In the genomic region with DNA sequence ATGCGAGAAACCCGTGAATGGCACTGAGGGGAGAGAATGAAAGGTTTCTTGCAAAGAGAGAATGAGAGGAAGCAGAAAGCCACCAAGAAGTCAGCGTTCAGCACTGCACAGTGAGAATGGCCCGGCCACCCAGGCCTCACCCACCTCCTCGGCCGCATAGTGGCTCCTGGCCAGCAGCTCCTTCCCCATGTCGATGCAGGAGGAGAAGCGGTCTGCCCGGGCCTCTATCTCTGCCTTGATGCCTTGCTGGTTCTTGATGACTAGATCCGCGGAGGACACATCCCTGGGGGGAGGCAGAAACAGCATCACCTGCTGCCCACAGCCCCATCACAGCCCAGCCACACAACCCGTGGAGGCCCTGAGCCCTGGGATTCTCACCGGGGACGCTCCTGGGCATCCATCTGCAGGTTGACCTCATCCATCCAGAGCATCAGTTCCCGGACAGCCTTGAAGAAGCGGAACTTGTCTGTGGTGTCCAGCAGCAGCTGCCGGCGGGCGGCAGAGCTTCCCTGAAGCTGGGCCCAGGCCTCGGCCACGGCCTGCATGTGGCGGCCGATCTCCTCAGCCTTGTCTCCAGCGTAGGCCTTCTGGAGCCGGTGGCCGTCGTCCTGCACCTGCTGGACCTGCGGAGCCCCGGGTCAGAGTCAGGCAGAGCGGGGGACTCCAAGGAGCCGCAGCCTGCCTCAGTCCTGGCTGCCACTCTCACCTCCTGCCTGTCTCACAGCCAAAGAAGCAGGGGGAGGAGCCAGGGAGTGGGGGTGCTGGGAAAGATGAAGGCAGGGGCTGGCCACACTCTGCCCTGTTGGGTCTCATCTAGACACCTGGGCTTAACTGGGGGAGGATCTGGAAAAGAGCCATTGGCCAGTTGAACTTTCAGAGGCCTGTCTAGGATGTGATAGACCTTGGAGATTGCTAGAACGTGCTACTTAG, we compare ENCODE assay signal across 20 cellular contexts.
"Had no signal": no experiment of that assay in that cellular context is flagged by ENCODE, and none has a peak within 500 bp of the region (broad histone marks: within the 10 kb centered on the region; RNA-seq: fewer than 3 reads in every experiment).

No MANE protein-coding gene starts in this region.

- H3K9me3 Mint-ChIP-seq: activated CD4-positive, alpha-beta T cell treated with anti-CD3 and anti-CD28 coated beads, Interleukin-2, amount 10 ng/mL, durations not matched to agents 24 days and 14 days; activated naive CD4-positive, alpha-beta T cell treated with anti-CD3 and anti-CD28 coated beads for 36 hours; activated T-cell treated with anti-CD3 and anti-CD28 coated beads, Interleukin-2, amount 50 U/mL, for 24 hours; central memory CD8-positive, alpha-beta T cell; naive B cell; neural crest cell had no signal

- H3K27ac ChIP-seq: brain microvascular endothelial cell, esophagus muscularis mucosa, gastroesophageal sphincter, heart right ventricle, parathyroid adenoma, tibial artery had no signal

- DNase-seq: activated CD4-positive, alpha-beta T cell treated with anti-CD3 and anti-CD28 coated beads, Interleukin-2, amount 10 ng/mL, durations not matched to agents 24 days and 14 days; activated CD8-positive, alpha-beta T cell treated with anti-CD3 and anti-CD28 coated beads, Interleukin-2, amount 10 ng/mL, durations not matched to agents 7 days and 5 days; activated naive CD4-positive, alpha-beta T cell treated with anti-CD3 and anti-CD28 coated beads for 36 hours; activated T-cell treated with anti-CD3 and anti-CD28 coated beads, Interleukin-2, amount 50 U/mL, for 24 hours; anterior cingulate cortex; brain microvascular endothelial cell; effector CD8-positive, alpha-beta T cell; heart right ventricle; mesenchymal stem cell; mucosa of descending colon; naive B cell; stimulated activated CD4-positive, alpha-beta T cell treated with anti-CD3 and anti-CD28 coated beads, Interleukin-12 subunit alpha, Interleukin-12 subunit beta, amount 100 ng/mL, for 4 hours; stimulated activated CD4-positive, alpha-beta T cell treated with anti-CD3 and anti-CD28 coated beads, Interleukin-1b, Interleukin-23, amount 100 ng/mL, for 48 hours; stimulated activated naive CD8-positive, alpha-beta T cell treated with anti-CD3 and anti-CD28 coated beads, Interleukin-15, Interleukin-2, amounts not matched to agents 100 U/mL and 50 U/mL, for 24 hours; tibial artery had no signal

- H3K36me3 Mint-ChIP-seq: naive B cell had no signal

- H3K4me3 ChIP-seq: esophagus muscularis mucosa, gastroesophageal sphincter, heart right ventricle, mucosa of descending colon, tibial artery had no signal

- H3K4me3 Mint-ChIP-seq: activated CD4-positive, alpha-beta T cell treated with anti-CD3 and anti-CD28 coated beads, Interleukin-2, amount 10 ng/mL, durations not matched to agents 24 days and 14 days; activated CD8-positive, alpha-beta T cell treated with anti-CD3 and anti-CD28 coated beads, Interleukin-2, amount 10 ng/mL, durations not matched to agents 7 days and 5 days; activated naive CD4-positive, alpha-beta T cell treated with anti-CD3 and anti-CD28 coated beads for 36 hours; activated T-cell treated with anti-CD3 and anti-CD28 coated beads, Interleukin-2, amount 50 U/mL, for 24 hours; central memory CD8-positive, alpha-beta T cell; neural crest cell had no signal

- H3K27me3 ChIP-seq: brain microvascular endothelial cell, esophagus muscularis mucosa, gastroesophageal sphincter, heart right ventricle had no signal

- H3K36me3 ChIP-seq: brain microvascular endothelial cell, esophagus muscularis mucosa, gastroesophageal sphincter, heart right ventricle had no signal

- H3K4me1 ChIP-seq: parathyroid adenoma, tibial artery had no signal

- H3K27me3 Mint-ChIP-seq: activated CD4-positive, alpha-beta T cell treated with anti-CD3 and anti-CD28 coated beads, Interleukin-2, amount 10 ng/mL, durations not matched to agents 24 days and 14 days; activated T-cell treated with anti-CD3 and anti-CD28 coated beads, Interleukin-2, amount 50 U/mL, for 24 hours had no signal

- H3K27ac Mint-ChIP-seq: activated CD4-positive, alpha-beta T cell treated with anti-CD3 and anti-CD28 coated beads, Interleukin-2, amount 10 ng/mL, durations not matched to agents 24 days and 14 days; activated CD8-positive, alpha-beta T cell treated with anti-CD3 and anti-CD28 coated beads, Interleukin-2, amount 10 ng/mL, durations not matched to agents 7 days and 5 days; activated naive CD4-positive, alpha-beta T cell treated with anti-CD3 and anti-CD28 coated beads for 36 hours; activated T-cell treated with anti-CD3 and anti-CD28 coated beads, Interleukin-2, amount 50 U/mL, for 24 hours; naive B cell had no signal

- H3K4me1 Mint-ChIP-seq: activated CD4-positive, alpha-beta T cell treated with anti-CD3 and anti-CD28 coated beads, Interleukin-2, amount 10 ng/mL, durations not matched to agents 24 days and 14 days; central memory CD8-positive, alpha-beta T cell had no signal

- H3K9me3 ChIP-seq: esophagus muscularis mucosa, gastroesophageal sphincter, heart right ventricle, mucosa of descending colon, tibial artery had no signal

- ATAC-seq: activated CD8-positive, alpha-beta T cell treated with anti-CD3 and anti-CD28 coated beads, Interleukin-2, amount 10 ng/mL, durations not matched to agents 7 days and 5 days; gastroesophageal sphincter; heart right ventricle; mucosa of descending colon; stimulated activated naive CD8-positive, alpha-beta T cell treated with anti-CD3 and anti-CD28 coated beads, Interleukin-15, Interleukin-2, amounts not matched to agents 100 U/mL and 50 U/mL, for 24 hours had no signal
